Comparison of ENCODE assay signal across 11 cellular contexts in genomic region chr7:80558116-80558515, GRCh38. TPM values are rescaled to one million over a fixed set of nuclear protein-coding genes. Genes with fewer than 3 reads are reported as not detected.
"Had no signal": no experiment of that assay in that cellular context is flagged by ENCODE, and none has a peak within 500 bp of the region (broad histone marks: within the 10 kb centered on the region; RNA-seq: fewer than 3 reads in every experiment).

No MANE protein-coding gene starts in this region.

- H3K4me3 ChIP-seq: GM23248, GM23338, HAP-1 had no signal

- ATAC-seq: GM23338, HCT116 had no signal

- H3K9ac ChIP-seq: GM23248 had no signal

- H3K36me3 ChIP-seq: HAP-1 had no signal

- H3K27ac ChIP-seq: GM23248 had no signal

- FAIRE-seq: H1, H54 had no signal

- H2AFZ ChIP-seq: GM23248, GM23338 had no signal

- H3K4me1 ChIP-seq: HAP-1 had no signal

- H3K4me2 ChIP-seq: GM23338 had no signal

- DNase-seq: GM23248, GOT3, H7, H9, HCEC 1CT, HFFc6 had no signal

RNA-seq across cellular contexts. Expression of gene GNAT3, which starts 46.3 kb away (rescaled TPM):
- total RNA-seq: GM23248, GM23338, H1, H7, H9 had no signal
- polyA plus RNA-seq: GM23248, GM23338, H1 had no signal
